Comparison of ENCODE assay signal across 26 cellular contexts in the genomic region with DNA sequence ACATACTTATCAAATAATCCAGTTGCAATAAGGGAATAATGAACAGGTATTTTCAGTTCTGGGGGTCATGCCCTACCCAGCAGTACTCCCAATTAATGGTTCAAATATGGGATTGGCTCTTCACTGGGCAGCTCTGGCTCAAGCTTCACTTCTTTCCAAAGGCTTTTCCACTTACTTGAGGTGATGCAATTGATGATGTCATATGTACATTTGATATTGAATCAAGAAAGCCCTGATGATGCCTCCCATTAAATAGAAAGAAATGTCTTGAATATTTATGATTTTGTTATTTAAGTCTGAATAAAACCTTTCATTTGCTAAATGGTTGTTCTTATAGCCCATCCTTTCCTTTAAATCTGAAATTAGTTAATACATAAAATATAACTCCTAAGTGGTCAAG.
"Had no signal": no experiment of that assay in that cellular context is flagged by ENCODE, and none has a peak within 500 bp of the region (broad histone marks: within the 10 kb centered on the region; RNA-seq: fewer than 3 reads in every experiment).

No MANE protein-coding gene starts in this region.

- H3K27ac ChIP-seq: neural progenitor cell, ovary, parathyroid adenoma, psoas muscle, spleen, suprapubic skin, testis, tibial artery, transverse colon, upper lobe of right lung had no signal

- H3K9me3 ChIP-seq: ovary, suprapubic skin, testis, tibial artery, transverse colon had no signal

- H3K4me3 ChIP-seq: neural progenitor cell, ovary, psoas muscle, skin epidermis, smooth muscle cell, spleen, suprapubic skin, testis, tibial artery, transverse colon, upper lobe of right lung, uterus had no signal

- DNase-seq: natural killer cell; occipital lobe; ovary; posterior cingulate gyrus; psoas muscle; right cardiac atrium; spleen; stimulated activated CD4-positive, alpha-beta T cell treated with anti-CD3 and anti-CD28 coated beads, Interleukin-12 subunit alpha, Interleukin-12 subunit beta, amount 100 ng/mL, for 4 hours; stimulated activated CD4-positive, alpha-beta T cell treated with anti-CD3 and anti-CD28 coated beads, Interleukin-1b, Interleukin-23, amount 100 ng/mL, for 48 hours; stimulated activated CD4-positive, alpha-beta T cell treated with anti-CD3 and anti-CD28 coated beads, Interleukin-4, amount 100 ng/mL, for 1 hour; stimulated activated CD4-positive, alpha-beta T cell treated with anti-CD3 and anti-CD28 coated beads, Interleukin-4, amount 100 ng/mL, for 4 hours; stimulated activated CD8-positive, alpha-beta memory T cell treated with anti-CD3 and anti-CD28 coated beads, Interleukin-4, amount 100 ng/mL, for 48 hours; stimulated activated naive CD4-positive, alpha-beta T cell; stimulated activated naive CD8-positive, alpha-beta T cell treated with anti-CD3 and anti-CD28 coated beads, Interleukin-15, amount 100 ng/mL, for 72 hours; stimulated activated naive CD8-positive, alpha-beta T cell treated with anti-CD3 and anti-CD28 coated beads, Interleukin-15, Interleukin-2, amounts not matched to agents 100 U/mL and 50 U/mL, for 24 hours; substantia nigra; testis; tibial artery; transverse colon; upper lobe of right lung; uterus had no signal

- H3K36me3 ChIP-seq: neural progenitor cell, ovary, spleen, suprapubic skin, tibial artery, transverse colon, upper lobe of right lung, uterus had no signal

- H3K4me1 ChIP-seq: neural progenitor cell, parathyroid adenoma, psoas muscle, spleen, suprapubic skin, testis, transverse colon, upper lobe of right lung had no signal
